Comparison of ENCODE assay signal across 1 cellular context in genomic region chr17:14205992-14206461, GRCh38.
TF ChIP-seq lines count a peak whose summit lies in the region.

No MANE protein-coding gene starts in this region.

TF ChIP-seq in SK-N-SH, 30 proteins besides CTCF, POLR2A, EP300 and RAD21 (continued from another document):
- TF ChIP-seq SMC3 (IDR thresholded peaks at IDR 0.05; ENCODE audit: low read depth, low read length) = no peak
- TF ChIP-seq NFIC (IDR thresholded peaks at IDR 0.05; ENCODE audit: borderline replicate concordance) = no peak
- TF ChIP-seq, protein P1, sequence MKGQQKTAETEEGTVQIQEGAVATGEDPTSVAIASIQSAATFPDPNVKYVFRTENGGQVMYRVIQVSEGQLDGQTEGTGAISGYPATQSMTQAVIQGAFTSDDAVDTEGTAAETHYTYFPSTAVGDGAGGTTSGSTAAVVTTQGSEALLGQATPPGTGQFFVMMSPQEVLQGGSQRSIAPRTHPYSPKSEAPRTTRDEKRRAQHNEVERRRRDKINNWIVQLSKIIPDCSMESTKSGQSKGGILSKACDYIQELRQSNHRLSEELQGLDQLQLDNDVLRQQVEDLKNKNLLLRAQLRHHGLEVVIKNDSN (IDR thresholded peaks at IDR 0.05; ENCODE audit: borderline replicate concordance, low read depth) = no peak
